ENCODE assay signal across 22 cellular contexts in the genomic region with DNA sequence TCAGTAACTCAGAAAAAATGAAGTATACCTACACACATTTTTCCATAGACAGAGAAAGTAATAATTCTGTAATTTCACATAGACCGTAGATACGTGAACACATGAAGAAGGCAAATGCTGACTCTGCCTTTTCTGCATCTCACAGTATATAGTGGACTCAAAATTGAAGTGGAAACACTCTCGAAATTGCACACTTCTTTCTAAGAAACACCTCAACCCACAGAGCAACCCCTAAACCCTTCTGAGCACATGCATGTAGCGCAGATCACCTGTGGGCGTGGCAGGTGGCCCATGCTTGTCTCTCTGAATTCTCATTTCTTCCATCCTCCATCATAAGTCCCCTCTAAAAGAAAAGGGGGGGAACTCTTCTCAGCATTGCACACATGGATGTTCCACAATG. TPM values are rescaled to one million over a fixed set of nuclear protein-coding genes. Genes with fewer than 3 reads are reported as not detected.
DNase-seq lines count a peak whose midpoint lies in the region; ATAC-seq and TF ChIP-seq lines count a peak whose summit lies in the region.
"Had no signal": no experiment of that assay in that cellular context is flagged by ENCODE, and none has a peak within 500 bp of the region (broad histone marks: within the 10 kb centered on the region; RNA-seq: fewer than 3 reads in every experiment).

No MANE protein-coding gene starts in this region.

- H3K27me3 ChIP-seq in left ventricle myocardium inferior (ENCODE audit: low read depth), result no peaks in the 10 kb centered on the region
- H3K27me3 ChIP-seq: BLaER1 treated with 17β-estradiol and CSF1 and Interleukin-3, amounts not matched to agents 10 nM and 100 nM had no signal

- H3K4me1 ChIP-seq in left ventricle myocardium inferior, result peaks cover 96% of the 10 kb centered on the region
- H3K4me1 ChIP-seq: BLaER1 treated with 17β-estradiol and CSF1 and Interleukin-3, amounts not matched to agents 10 nM and 100 nM had no signal

- ATAC-seq in left ventricle myocardium superior (no peak), HG03457 (IDR thresholded peaks at IDR 0.05; ENCODE audit: unreplicated experiment) (no peak)

- H3K4me3 Mint-ChIP-seq in chondrocyte (ENCODE audit: unreplicated experiment), result no peak overlapping the region
- H3K4me3 Mint-ChIP-seq: CD4-positive, alpha-beta T cell had no signal

- intact Hi-C loops in left ventricle myocardium inferior (cut with micrococcal nuclease) (no loop called here), left ventricle myocardium superior (cut with micrococcal nuclease) (no loop called here)

- DNase-seq in left ventricle myocardium inferior, result no peak
- no peak for DNase-seq in left ventricle myocardium superior
- DNase-seq in chondrocyte (ENCODE audit: low spot score), result no peak
- peak; percentile 20 for DNase-seq in mesenteric fat pad (ENCODE audit: low spot score)
- no peak for DNase-seq in UCSD-AML1 (lab: John Stamatoyannopoulos, UW; ENCODE audit: unreplicated experiment)
- no peak for DNase-seq in activated CD4-positive, alpha-beta T cell treated with anti-CD3 and anti-CD28 coated beads, Interleukin-2, amount 50 U/mL, for 1 hour
- DNase-seq: AML-193; CD4-positive, alpha-beta T cell; GM23248; H7; KG1; NCI-H1048; NCI-H1417; NCI-H1694; NCI-H2081; NCI-H2227 treated with DMSO at 0.1 percent for 48 hours; NCI-H510A; NCI-H69; RPMI8226; SHP77 had no signal

- H3K9me3 Mint-ChIP-seq in chondrocyte (ENCODE audit: low read depth), result no peaks in the 10 kb centered on the region
- H3K9me3 Mint-ChIP-seq: CD4-positive, alpha-beta T cell had no signal

- TF ChIP-seq CTCF in left ventricle myocardium inferior (IDR thresholded peaks at IDR 0.05; ENCODE audit: borderline replicate concordance) (no peak), chondrocyte (IDR thresholded peaks at IDR 0.05) (no peak)

- H3K4me3 ChIP-seq in left ventricle myocardium inferior, result no peak overlapping the region
- H3K4me3 ChIP-seq: BLaER1 treated with 17β-estradiol and CSF1 and Interleukin-3, amounts not matched to agents 10 nM and 100 nM; GM23248 had no signal

- H3K27ac ChIP-seq in left ventricle myocardium inferior (replicated peaks), result peak overlapping the region; percentile 33
- H3K27ac ChIP-seq: BLaER1 treated with 17β-estradiol and CSF1 and Interleukin-3, amounts not matched to agents 10 nM and 100 nM; GM23248 had no signal

- no peaks in the 10 kb centered on the region for H3K27me3 Mint-ChIP-seq in chondrocyte (ENCODE audit: low read depth)

- H3K4me1 Mint-ChIP-seq in chondrocyte (ENCODE audit: low read depth), result peaks cover 87% of the 10 kb centered on the region

- H3K36me3 ChIP-seq in left ventricle myocardium inferior, result peaks cover 5% of the 10 kb centered on the region
- H3K36me3 ChIP-seq: BLaER1 treated with 17β-estradiol and CSF1 and Interleukin-3, amounts not matched to agents 10 nM and 100 nM had no signal

- peaks cover 24% of the 10 kb centered on the region for H3K36me3 Mint-ChIP-seq in chondrocyte (ENCODE audit: low read depth)

- H3K9me3 ChIP-seq in left ventricle myocardium inferior (replicated peaks), result no peaks in the 10 kb centered on the region
- H3K9me3 ChIP-seq: BLaER1 treated with 17β-estradiol and CSF1 and Interleukin-3, amounts not matched to agents 10 nM and 100 nM had no signal

- peak overlapping the region; percentile 22 for H3K27ac Mint-ChIP-seq in chondrocyte (ENCODE audit: unreplicated experiment)
- H3K27ac Mint-ChIP-seq: CD4-positive, alpha-beta T cell had no signal

RNA-seq across cellular contexts. Expression of gene COL4A1, which starts 34.7 kb away (rescaled TPM):
- total RNA-seq in left ventricle myocardium inferior (120 TPM), left ventricle myocardium superior (119 TPM), chondrocyte (2,319 to 5,210 TPM (median 5,209 TPM) in 3 replicates), mesenteric fat pad (1,996 TPM)

RNA-seq across cellular contexts. Expression of gene COL4A2, which starts 34.9 kb away (rescaled TPM):
- total RNA-seq in left ventricle myocardium inferior (117 TPM), left ventricle myocardium superior (126 TPM), chondrocyte (1,370 to 2,411 TPM (median 2,366 TPM) in 3 replicates), mesenteric fat pad (1,333 TPM)
- total RNA-seq: CD4-positive, alpha-beta T cell had no signal

Comparison
In these comparisons a context has a peak if more than half of its experiments do, and no peak if none do; other contexts are left out.
1. RNA of gene COL4A1, which starts 34.7 kb away (total RNA-seq): 2,319 to 5,210 TPM in chondrocyte and 1,996 TPM in mesenteric fat pad (single experiment); 120 TPM in left ventricle myocardium inferior (single experiment) and 119 TPM in left ventricle myocardium superior (single experiment); every median in the first group is over 10 times any median in the second.
2. RNA of gene COL4A2, which starts 34.9 kb away (total RNA-seq): 1,370 to 2,411 TPM in chondrocyte and 1,333 TPM in mesenteric fat pad (single experiment); 126 TPM in left ventricle myocardium superior (single experiment) and 117 TPM in left ventricle myocardium inferior (single experiment); every median in the first group is over 10 times any median in the second.